ENCODE assay signal across 21 cellular contexts in genomic region chr4:152247271-152247975, GRCh38.
DNase-seq lines count a peak whose midpoint lies in the region; ATAC-seq and TF ChIP-seq lines count a peak whose summit lies in the region.
"Had no signal": no experiment of that assay in that cellular context is flagged by ENCODE, and none has a peak within 500 bp of the region (broad histone marks: within the 10 kb centered on the region; RNA-seq: fewer than 3 reads in every experiment).

No MANE protein-coding gene starts in this region.

- H3K18ac ChIP-seq in IMR-90 (ENCODE audit: low read depth, low read length) = no peak overlapping the region

- in situ Hi-C loops in IMR-90 (cut with MboI; ENCODE audit: low sequenced_read_pairs) = no loop called here

- H3K4me1 ChIP-seq in CD4-positive, alpha-beta memory T cell (ENCODE audit: insufficient read depth, low read length) = peaks cover 40% of the 10 kb centered on the region
- H3K4me1 ChIP-seq in IMR-90 (ENCODE audit: control insufficient read depth, insufficient read depth, low read length) (no peaks in the 10 kb centered on the region), esophagus muscularis mucosa (peaks cover 0 to 14% (median 5%) of the 10 kb centered on the region in 4 donors), colonic mucosa (no peaks in the 10 kb centered on the region), A673 (ENCODE audit: insufficient read depth, low read length, poor library complexity, severe bottlenecking) (peaks cover 7% of the 10 kb centered on the region)
- H3K4me1 ChIP-seq: sigmoid colon had no signal

- H4K5ac ChIP-seq in IMR-90 (ENCODE audit: low read depth, low read length) = no peak overlapping the region

- no peak overlapping the region for H3K14ac ChIP-seq in IMR-90 (replicated peaks; ENCODE audit: low read depth, low read length)

- no peaks in the 10 kb centered on the region for H3K36me3 ChIP-seq in CD4-positive, alpha-beta memory T cell (ENCODE audit: insufficient read depth, low read length)
- H3K36me3 ChIP-seq in IMR-90 (ENCODE audit: control insufficient read depth, insufficient read depth, low read length) = no peaks in the 10 kb centered on the region
- H3K36me3 ChIP-seq in esophagus muscularis mucosa = no peaks in the 10 kb centered on the region
- H3K36me3 ChIP-seq in colonic mucosa = no peaks in the 10 kb centered on the region
- no peaks in the 10 kb centered on the region for H3K36me3 ChIP-seq in A673 (ENCODE audit: insufficient read depth, low read length, poor library complexity, severe bottlenecking)
- no peaks in the 10 kb centered on the region for H3K36me3 ChIP-seq in WERI-Rb-1
- H3K36me3 ChIP-seq: brain microvascular endothelial cell, sigmoid colon, tibial nerve had no signal

- H2AK9ac ChIP-seq in IMR-90 (replicated peaks; ENCODE audit: low read depth, low read length, poor library complexity) = peak overlapping the region; percentile 6

- peaks cover 26 to 58% (median 40%) of the 10 kb centered on the region in 4 donors for H3K4me1 Mint-ChIP-seq in CD4-positive, alpha-beta memory T cell

- no peak overlapping the region for H2AK5ac ChIP-seq in IMR-90 (ENCODE audit: low read depth, low read length)

- no peaks in the 10 kb centered on the region for H3K36me3 Mint-ChIP-seq in CD4-positive, alpha-beta memory T cell

- TF ChIP-seq EP300 in esophagus muscularis mucosa (IDR thresholded peaks at IDR 0.05) = no peak

- no peak overlapping the region for H4K91ac ChIP-seq in IMR-90 (ENCODE audit: insufficient read depth, low read depth, low read length)

- no peak for ATAC-seq in IMR-90 (ENCODE audit: low read depth)
- ATAC-seq: activated CD8-positive, alpha-beta T cell treated with anti-CD3 and anti-CD28 coated beads, Interleukin-2, amount 10 ng/mL, durations not matched to agents 7 days and 5 days had no signal

- no peaks in the 10 kb centered on the region for H3K27me3 ChIP-seq in CD4-positive, alpha-beta memory T cell (ENCODE audit: insufficient read depth, low read length)
- H3K27me3 ChIP-seq in IMR-90 (ENCODE audit: control insufficient read depth, insufficient read depth, low read length) (peaks cover 11% of the 10 kb centered on the region), esophagus muscularis mucosa (peaks cover 0 to 7% (median 0%) of the 10 kb centered on the region in 4 donors), colonic mucosa (no peaks in the 10 kb centered on the region), A673 (replicated peaks; ENCODE audit: insufficient read depth, low read depth, low read length, poor library complexity) (no peaks in the 10 kb centered on the region), WERI-Rb-1 (ENCODE audit: insufficient read depth, low read depth, severe bottlenecking) (peaks cover 87% of the 10 kb centered on the region)
- H3K27me3 ChIP-seq: brain microvascular endothelial cell, sigmoid colon, tibial nerve had no signal

- no peaks in the 10 kb centered on the region for H4K20me1 ChIP-seq in IMR-90 (ENCODE audit: insufficient read depth, low read length)

- no peak overlapping the region for H3K56ac ChIP-seq in IMR-90 (ENCODE audit: extremely low read depth, insufficient read depth, low read length)

- H3K4me3 Mint-ChIP-seq in CD4-positive, alpha-beta memory T cell = peak overlapping the region in 2 of 8 donors; percentile 13 to 75
- H3K4me3 Mint-ChIP-seq: activated CD8-positive, alpha-beta T cell treated with anti-CD3 and anti-CD28 coated beads, Interleukin-2, amount 10 ng/mL, durations not matched to agents 7 days and 5 days; nephron had no signal

- H3K27ac Mint-ChIP-seq in CD4-positive, alpha-beta memory T cell = peak overlapping the region in 5 of 7 donors; percentile 19 to 85 (median 54)
- H3K27ac Mint-ChIP-seq: nephron had no signal

- H3K4me3 ChIP-seq in CD4-positive, alpha-beta memory T cell (ENCODE audit: low read length in 2 of 2) = no peak overlapping the region
- H3K4me3 ChIP-seq in IMR-90 (ENCODE audit: insufficient read depth, low read depth, low read length) = no peak overlapping the region
- no peak overlapping the region for H3K4me3 ChIP-seq in esophagus muscularis mucosa
- no peak overlapping the region for H3K4me3 ChIP-seq in colonic mucosa
- no peak overlapping the region for H3K4me3 ChIP-seq in A673 (ENCODE audit: low read depth, low read length, poor library complexity, severe bottlenecking)
- no peak overlapping the region for H3K4me3 ChIP-seq in WERI-Rb-1 (ENCODE audit: low read depth, low read length)
- H3K4me3 ChIP-seq: coronary artery, sigmoid colon, tibial nerve had no signal

- peak overlapping the region; percentile 8 for H2AFZ ChIP-seq in IMR-90 (replicated peaks; ENCODE audit: low read length, poor library complexity)

- POLR2A ChIA-PET in CD4-positive, alpha-beta memory T cell (lab: Charles Lee; ENCODE audit: partially characterized antibody) = interaction anchor here (1.0 to 4.1 kb wide), 5 partner anchors 8 to 167 kb away, joined by 3 to 34 read pairs (median 5); no protein-coding TSS in a partner anchor
- POLR2A ChIA-PET in IMR-90 (lab: Charles Lee; ENCODE audit: unreplicated experiment) (no interaction called here), A673 (lab: Charles Lee; ENCODE audit: low non-redundant PET) (no interaction called here)

- no peaks in the 10 kb centered on the region for H3K9me3 ChIP-seq in CD4-positive, alpha-beta memory T cell (ENCODE audit: control insufficient read depth in 1 of 2, low read length in 2 of 2)
- no peaks in the 10 kb centered on the region for H3K9me3 ChIP-seq in IMR-90 (ENCODE audit: control insufficient read depth, insufficient read depth, low read length)
- peaks cover 0 to 4% (median 0%) of the 10 kb centered on the region in 4 donors for H3K9me3 ChIP-seq in esophagus muscularis mucosa
- no peaks in the 10 kb centered on the region for H3K9me3 ChIP-seq in colonic mucosa
- H3K9me3 ChIP-seq in A673 (ENCODE audit: low read depth, low read length, poor library complexity, severe bottlenecking) = no peaks in the 10 kb centered on the region
- H3K9me3 ChIP-seq in WERI-Rb-1 (ENCODE audit: severe bottlenecking) = peaks cover 8% of the 10 kb centered on the region
- H3K9me3 ChIP-seq: sigmoid colon had no signal

- H3K23ac ChIP-seq in IMR-90 (ENCODE audit: low read depth, low read length) = no peak overlapping the region

- no peaks in the 10 kb centered on the region for H3K9me1 ChIP-seq in IMR-90 (ENCODE audit: insufficient read depth, low read length)

- H3K9ac ChIP-seq in IMR-90 (ENCODE audit: low read depth, low read length) (no peak overlapping the region), colonic mucosa (ENCODE audit: low read depth in 2 of 2, low read length in 2 of 2) (no peak overlapping the region)

- H2BK120ac ChIP-seq in IMR-90 (ENCODE audit: low read depth, low read length) = no peak overlapping the region

- no peak overlapping the region for H3K4ac ChIP-seq in IMR-90 (ENCODE audit: low read depth, low read length)

- H3K27ac ChIP-seq in CD4-positive, alpha-beta memory T cell (ENCODE audit: low read depth, low read length) = no peak overlapping the region
- H3K27ac ChIP-seq in IMR-90 (ENCODE audit: insufficient read depth, low read length) (no peak overlapping the region), esophagus muscularis mucosa (replicated peaks in 1 of 4) (no peak overlapping the region), colonic mucosa (no peak overlapping the region), A673 (ENCODE audit: low read depth, low read length, poor library complexity, severe bottlenecking) (no peak overlapping the region), WERI-Rb-1 (no peak overlapping the region)
- H3K27ac ChIP-seq: brain microvascular endothelial cell, C4-2B, coronary artery, sigmoid colon, tibial nerve had no signal

- H3K79me1 ChIP-seq in IMR-90 (ENCODE audit: low read depth in 1 of 2, low read length in 2 of 2) = no peaks in the 10 kb centered on the region

- 49% methylated on average over 7 of the region's 19 CpGs; no CpG with 5 or more reads in 1 of the 2 experiments for WGBS in IMR-90 (ENCODE audit: extremely low coverage in 2 of 2, insufficient read length in 1 of 2), 2 experiments
- 81% methylated on average over 18 of the region's 19 CpGs for WGBS in esophagus muscularis mucosa

- H2BK20ac ChIP-seq in IMR-90 (ENCODE audit: low read depth, low read length) = no peak overlapping the region

- BruUV-seq in IMR-90 (replicated peaks; lab: Mats Ljungman, UMichigan) (no TSS peak), A673 (replicated peaks; lab: Mats Ljungman, UMichigan) (no TSS peak)

- CTCF ChIA-PET in CD4-positive, alpha-beta memory T cell (lab: Charles Lee; ENCODE audit: partially characterized antibody) = interaction anchor here (0.8 to 1.4 kb wide), 3 partner anchors 8 to 146 kb away, joined by 3 to 4 read pairs (median 3); no protein-coding TSS in a partner anchor
- CTCF ChIA-PET in IMR-90 (lab: Yijun Ruan, JAX) = no interaction called here
- CTCF ChIA-PET in A673 (lab: Charles Lee) = no interaction called here

- H3K9me3 Mint-ChIP-seq in CD4-positive, alpha-beta memory T cell = peaks cover 0 to 4% (median 0%) of the 10 kb centered on the region in 8 donors

- DNase-seq in CD4-positive, alpha-beta memory T cell = no peak
- DNase-seq in IMR-90 (no peak), esophagus muscularis mucosa (ENCODE audit: extremely low spot score) (peak; percentile 81), mesenteric fat pad (ENCODE audit: low spot score) (peak; percentile 88), colonic mucosa (no peak), A673 (ENCODE audit: low spot score) (no peak), SHP77 (lab: John Stamatoyannopoulos, UW) (no peak), WERI-Rb-1 (no peak)
- DNase-seq: activated CD8-positive, alpha-beta T cell treated with anti-CD3 and anti-CD28 coated beads, Interleukin-2, amount 10 ng/mL, durations not matched to agents 7 days and 5 days; activated gamma-delta T cell treated with Interleukin-2 at 50 U/mL for 16 hours; activated T-cell treated with anti-CD3 and anti-CD28 coated beads for 4 hours; brain microvascular endothelial cell; NCI-H1092; NCI-H187; NCI-H2227 treated with DMSO at 0.1 percent for 48 hours; NCI-H774; sigmoid colon had no signal

- dilution Hi-C loops in IMR-90 (cut with HindIII; ENCODE audit: low sequenced_read_pairs, unreplicated experiment) = no loop called here

- intact Hi-C loops in CD4-positive, alpha-beta memory T cell (cut with micrococcal nuclease) = no loop called here
- intact Hi-C loops in IMR-90 (cut with micrococcal nuclease) = no loop called here
- intact Hi-C loops in esophagus muscularis mucosa (cut with DNase I) = no loop called here
- intact Hi-C loops in colonic mucosa (cut with DNase I) = no loop called here
- intact Hi-C loops in A673 (cut with micrococcal nuclease; ENCODE audit: unreplicated experiment) = no loop called here

- H2BK5ac ChIP-seq in IMR-90 (ENCODE audit: low read depth, low read length, poor library complexity, severe bottlenecking) = no peak overlapping the region

- no peak overlapping the region for H3K4me2 ChIP-seq in IMR-90 (ENCODE audit: low read depth, low read length)

- no peak for TF ChIP-seq RAD21 in IMR-90 (IDR thresholded peaks at IDR 0.05; ENCODE audit: low read length)

- TF ChIP-seq CTCF in IMR-90 (conservative IDR thresholded peaks at IDR 0.05; ENCODE audit: low read depth, low read length) = no peak
- no peak for TF ChIP-seq CTCF in esophagus muscularis mucosa (IDR thresholded peaks at IDR 0.05)
- no peak for TF ChIP-seq CTCF in colonic mucosa (IDR thresholded peaks at IDR 0.05)
- TF ChIP-seq CTCF in A673 (conservative IDR thresholded peaks at IDR 0.05; ENCODE audit: low read depth, low read length) = no peak
- TF ChIP-seq CTCF in WERI-Rb-1 (IDR thresholded peaks at IDR 0.05; ENCODE audit: low read depth, low read length) = no peak

- TF ChIP-seq POLR2A in IMR-90 (IDR thresholded peaks at IDR 0.05; ENCODE audit: low read depth, low read length) (no peak), esophagus muscularis mucosa (IDR thresholded peaks at IDR 0.05; ENCODE audit: low read depth) (no peak)

- H2BK15ac ChIP-seq in IMR-90 (ENCODE audit: low read depth, low read length) = no peak overlapping the region

- H3K27me3 Mint-ChIP-seq in CD4-positive, alpha-beta memory T cell = no peaks in the 10 kb centered on the region

- H4K8ac ChIP-seq in IMR-90 (ENCODE audit: low read depth in 2 of 2, low read length in 2 of 2) = no peak overlapping the region

Comparison
In these comparisons a context has a peak if more than half of its experiments do, and no peak if none do; other contexts are left out.
1. DNase-seq: peak in esophagus muscularis mucosa (single experiment) and mesenteric fat pad (single experiment); none in CD4-positive, alpha-beta memory T cell (0 of 5), IMR-90 (single experiment), colonic mucosa (single experiment), A673 (single experiment), SHP77 (0 of 2) and WERI-Rb-1 (single experiment).